22 cellular contexts compared by ENCODE assay signal in genomic region chr13:110042253-110042652, GRCh38.
DNase-seq lines count a peak whose midpoint lies in the region; ATAC-seq and TF ChIP-seq lines count a peak whose summit lies in the region.
"Had no signal": no experiment of that assay in that cellular context is flagged by ENCODE, and none has a peak within 500 bp of the region (broad histone marks: within the 10 kb centered on the region; RNA-seq: fewer than 3 reads in every experiment).

No MANE protein-coding gene starts in this region.

- H3K27ac ChIP-seq in SK-N-MC (no peak overlapping the region), mesenchymal stem cell (ENCODE audit: low read length, poor library complexity, severe bottlenecking) (no peak overlapping the region), spleen (no peak overlapping the region)
- H3K27ac ChIP-seq: HL-60 had no signal

- no peak for ATAC-seq in GM21367 (IDR thresholded peaks at IDR 0.05; ENCODE audit: unreplicated experiment)
- ATAC-seq in left lobe of liver: no peak
- ATAC-seq in HG03045 (IDR thresholded peaks at IDR 0.05; ENCODE audit: unreplicated experiment): no peak
- ATAC-seq: CD8-positive, alpha-beta T cell; Right ventricle myocardium inferior; T-cell had no signal

- intact Hi-C loops in spleen (cut with DNase I; ENCODE audit: low total_unique reads): no loop called here

- H3K4ac ChIP-seq in mesenchymal stem cell (ENCODE audit: low read depth in 1 of 2, low read length in 2 of 2): no peak overlapping the region

- WGBS in mesenchymal stem cell: 37% methylated on average over 6 of the region's 6 CpGs
- 44 to 68% (median 64%) methylated on average over 6 of the region's 6 CpGs for WGBS in spleen, 5 donors

- H3K4me1 ChIP-seq in mesenchymal stem cell (ENCODE audit: control insufficient read depth, insufficient read depth, low read depth, low read length) (peaks cover 5% of the 10 kb centered on the region), spleen (peaks cover 0 to 3% (median 0%) of the 10 kb centered on the region in 6 donors)

- TF ChIP-seq CTCF in AG10803 (conservative IDR thresholded peaks at IDR 0.05; ENCODE audit: low read length) (no peak), spleen (IDR thresholded peaks at IDR 0.05 in 8 of 11, conservative IDR thresholded peaks at IDR 0.05 in 3 of 11) (no peak)

- H3K36me3 ChIP-seq in SK-N-MC (ENCODE audit: insufficient read depth, low read length) (no peaks in the 10 kb centered on the region), mesenchymal stem cell (ENCODE audit: control insufficient read depth in 1 of 2, insufficient read depth in 2 of 2, low read depth in 1 of 2, low read length in 2 of 2) (no peaks in the 10 kb centered on the region), spleen (no peaks in the 10 kb centered on the region)

- peak; percentile 88 for DNase-seq in AG10803 (ENCODE audit: low read depth)
- DNase-seq in GM04504 (ENCODE audit: low read depth): peak; percentile 40
- peak; percentile 22 for DNase-seq in SK-N-MC (ENCODE audit: low read depth, low spot score)
- peak; percentile 27 for DNase-seq in mesenchymal stem cell
- no peak for DNase-seq in spleen
- no peak for DNase-seq in left lobe of liver (ENCODE audit: low spot score)
- DNase-seq: CD8-positive, alpha-beta T cell; DMS53; HCEC 1CT; Karpas-422; MM.1S; NCI-H1105; NCI-H1694; NCI-H2107; NCI-H2227 treated with DMSO at 0.1 percent for 48 hours; NCI-H510A treated with DMSO at 0.1 percent for 48 hours; NCI-H774; T-cell had no signal

- no peak overlapping the region for H3K14ac ChIP-seq in mesenchymal stem cell (ENCODE audit: low read length in 2 of 2)

- H3K9ac ChIP-seq in SK-N-MC (ENCODE audit: insufficient read length): no peak overlapping the region
- no peak overlapping the region for H3K9ac ChIP-seq in mesenchymal stem cell (ENCODE audit: low read length)

- peaks cover 0 to 6% of the 10 kb centered on the region in 2 experiments for H3K27me3 ChIP-seq in mesenchymal stem cell (ENCODE audit: control insufficient read depth in 1 of 2, insufficient read depth in 1 of 2, low read length in 2 of 2)
- H3K27me3 ChIP-seq in spleen (replicated peaks in 1 of 7): peaks cover 0 to 42% (median 0%) of the 10 kb centered on the region in 7 donors

- no peak for TF ChIP-seq POLR2A in spleen (IDR thresholded peaks at IDR 0.05)

- H3K23ac ChIP-seq in mesenchymal stem cell (ENCODE audit: low read length in 2 of 2): no peak overlapping the region

- H3K18ac ChIP-seq in mesenchymal stem cell (ENCODE audit: low read depth in 1 of 2, low read length in 2 of 2): no peak overlapping the region

- H4K8ac ChIP-seq in mesenchymal stem cell (ENCODE audit: low read length): no peak overlapping the region

- no peaks in the 10 kb centered on the region for H3K79me1 ChIP-seq in mesenchymal stem cell (replicated peaks; ENCODE audit: low read length, poor library complexity, severe bottlenecking)

- H2BK120ac ChIP-seq in mesenchymal stem cell (ENCODE audit: low read depth, low read length): no peak overlapping the region

- H3K4me3 ChIP-seq in AG10803 (ENCODE audit: low read length) (no peak overlapping the region), SK-N-MC (0 out of 2 replicates have a peak overlapping the region, but pooled peaks have one; percentile 24), mesenchymal stem cell (ENCODE audit: insufficient read depth in 1 of 2, low read depth in 1 of 2, low read length in 2 of 2) (no peak overlapping the region), spleen (no peak overlapping the region)

- no peak overlapping the region for H2AFZ ChIP-seq in mesenchymal stem cell (ENCODE audit: low read depth, low read length)

- no peak overlapping the region for H2AK5ac ChIP-seq in mesenchymal stem cell (ENCODE audit: low read length, severe bottlenecking)

- H2BK12ac ChIP-seq in mesenchymal stem cell (ENCODE audit: low read length in 2 of 2): no peak overlapping the region

- H2BK5ac ChIP-seq in mesenchymal stem cell (ENCODE audit: low read depth, low read length, poor library complexity, severe bottlenecking): no peak overlapping the region

- H3K9me3 ChIP-seq in SK-N-MC (ENCODE audit: low read depth, low read length) (no peaks in the 10 kb centered on the region), mesenchymal stem cell (ENCODE audit: control insufficient read depth, low read length) (no peaks in the 10 kb centered on the region), spleen (no peaks in the 10 kb centered on the region)

- no peak overlapping the region for H3K4me2 ChIP-seq in mesenchymal stem cell (ENCODE audit: low read length, poor library complexity, severe bottlenecking)

- H2BK15ac ChIP-seq in mesenchymal stem cell (ENCODE audit: low read depth, poor library complexity, severe bottlenecking): no peak overlapping the region

- no peak overlapping the region for H4K91ac ChIP-seq in mesenchymal stem cell (ENCODE audit: low read length)

Comparison
In these comparisons a context has a peak if more than half of its experiments do, and no peak if none do; other contexts are left out.
1. DNase-seq: peak in AG10803 (single experiment), GM04504 (single experiment), SK-N-MC (single experiment) and mesenchymal stem cell (single experiment); none in spleen (single experiment) and left lobe of liver (single experiment).